ENCODE assay signal across 19 cellular contexts in the genomic region with DNA sequence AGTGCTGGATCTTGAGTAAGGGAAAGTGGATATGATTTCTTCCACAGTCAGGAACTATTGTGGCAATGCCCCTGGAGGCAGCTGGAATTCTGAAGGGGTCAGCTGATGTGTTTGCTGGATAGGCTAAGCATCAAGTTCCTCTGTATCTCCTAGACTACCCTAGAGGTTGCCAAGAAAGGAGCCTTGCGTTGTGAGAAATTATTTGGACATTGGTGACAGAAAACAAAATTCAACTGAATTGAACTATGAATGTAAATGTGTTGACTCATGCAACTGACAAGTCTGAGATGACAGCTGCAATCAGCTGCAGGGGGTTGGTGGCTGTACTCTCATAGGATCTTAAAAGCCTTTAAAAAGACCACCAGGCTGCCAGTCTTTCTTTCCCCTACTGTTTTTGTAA.
"Had no signal": no experiment of that assay in that cellular context is flagged by ENCODE, and none has a peak within 500 bp of the region (broad histone marks: within the 10 kb centered on the region; RNA-seq: fewer than 3 reads in every experiment).

No MANE protein-coding gene starts in this region.

- H3K27me3 ChIP-seq: ascending aorta, cardiac muscle cell, colonic mucosa, esophagus squamous epithelium, left lung, sigmoid colon had no signal

- H3K4me3 Mint-ChIP-seq: activated naive CD4-positive, alpha-beta T cell treated with anti-CD3 and anti-CD28 coated beads, Interleukin-2, amount 10 ng/mL, durations not matched to agents 7 days and 5 days; memory B cell; nephron; stimulated activated memory B cell treated with anti-CD40 and anti-IgM and Interleukin-4, amounts not matched to agents 10 μg/mL and 1 μg/mL and 100 μg/mL, for 72 hours; T-cell had no signal

- H3K27me3 Mint-ChIP-seq: activated naive CD4-positive, alpha-beta T cell treated with anti-CD3 and anti-CD28 coated beads, Interleukin-2, amount 10 ng/mL, durations not matched to agents 7 days and 5 days; memory B cell; stimulated activated memory B cell treated with anti-CD40 and anti-IgM and Interleukin-4, amounts not matched to agents 10 μg/mL and 1 μg/mL and 100 μg/mL, for 72 hours had no signal

- H3K4me1 ChIP-seq: ascending aorta, colonic mucosa, esophagus squamous epithelium, left lung, sigmoid colon had no signal

- H3K27ac Mint-ChIP-seq: activated naive CD4-positive, alpha-beta T cell treated with anti-CD3 and anti-CD28 coated beads, Interleukin-2, amount 10 ng/mL, durations not matched to agents 7 days and 5 days; activated T-helper 2 cell treated with anti-CD3 and anti-CD28 coated beads, Interferon-gamma antibody, Interleukin-2, Interleukin-4, amounts not matched to agents 10 μg/mL and 5 μg/mL and 100 μg/mL, durations not matched to agents 14 hours and 24 hours and 36 hours; memory B cell; nephron; stimulated activated memory B cell treated with anti-CD40 and anti-IgM and Interleukin-4, amounts not matched to agents 10 μg/mL and 1 μg/mL and 100 μg/mL, for 72 hours; T-cell had no signal

- ATAC-seq: left lung; stimulated activated memory B cell treated with anti-CD40 and anti-IgM and Interleukin-4, amounts not matched to agents 10 μg/mL and 1 μg/mL and 100 μg/mL, for 72 hours; T-cell had no signal

- H3K9me3 ChIP-seq: ascending aorta, colonic mucosa, esophagus squamous epithelium, left lung, sigmoid colon had no signal

- H3K4me3 ChIP-seq: ascending aorta, cardiac muscle cell, colonic mucosa, esophagus squamous epithelium, left lung, sigmoid colon had no signal

- DNase-seq: activated CD4-positive, alpha-beta T cell treated with anti-CD3 and anti-CD28 coated beads for 1 hour; activated CD4-positive, alpha-beta T cell treated with anti-CD3 and anti-CD28 coated beads, Interleukin-2, amount 50 U/mL, for 4 hours; activated naive CD4-positive, alpha-beta T cell treated with anti-CD3 and anti-CD28 coated beads, Interleukin-2, amount 10 ng/mL, durations not matched to agents 7 days and 5 days; activated T-cell treated with anti-CD3 and anti-CD28 coated beads for 4 hours; colonic mucosa; esophagus squamous epithelium; hippocampal formation; kidney; left lung; sigmoid colon; stimulated activated CD4-positive, alpha-beta T cell treated with anti-CD3 and anti-CD28 coated beads, Interleukin-2, amount 100 ng/mL, for 48 hours; T-cell; T-helper 9 cell had no signal

- H3K4me1 Mint-ChIP-seq: activated naive CD4-positive, alpha-beta T cell treated with anti-CD3 and anti-CD28 coated beads, Interleukin-2, amount 10 ng/mL, durations not matched to agents 7 days and 5 days; memory B cell; stimulated activated memory B cell treated with anti-CD40 and anti-IgM and Interleukin-4, amounts not matched to agents 10 μg/mL and 1 μg/mL and 100 μg/mL, for 72 hours; T-cell had no signal

- H3K27ac ChIP-seq: ascending aorta, cardiac muscle cell, colonic mucosa, esophagus squamous epithelium, left lung, sigmoid colon had no signal

- H3K36me3 Mint-ChIP-seq: activated naive CD4-positive, alpha-beta T cell treated with anti-CD3 and anti-CD28 coated beads, Interleukin-2, amount 10 ng/mL, durations not matched to agents 7 days and 5 days; memory B cell; stimulated activated memory B cell treated with anti-CD40 and anti-IgM and Interleukin-4, amounts not matched to agents 10 μg/mL and 1 μg/mL and 100 μg/mL, for 72 hours; T-cell had no signal

- H3K9me3 Mint-ChIP-seq: activated naive CD4-positive, alpha-beta T cell treated with anti-CD3 and anti-CD28 coated beads, Interleukin-2, amount 10 ng/mL, durations not matched to agents 7 days and 5 days; activated T-helper 2 cell treated with anti-CD3 and anti-CD28 coated beads, Interferon-gamma antibody, Interleukin-2, Interleukin-4, amounts not matched to agents 10 μg/mL and 5 μg/mL and 100 μg/mL, durations not matched to agents 14 hours and 24 hours and 36 hours; memory B cell; stimulated activated memory B cell treated with anti-CD40 and anti-IgM and Interleukin-4, amounts not matched to agents 10 μg/mL and 1 μg/mL and 100 μg/mL, for 72 hours had no signal

- H3K36me3 ChIP-seq: ascending aorta, cardiac muscle cell, colonic mucosa, esophagus squamous epithelium, left lung, sigmoid colon had no signal
